Comparison of ENCODE assay signal across 8 cellular contexts in the genomic region with DNA sequence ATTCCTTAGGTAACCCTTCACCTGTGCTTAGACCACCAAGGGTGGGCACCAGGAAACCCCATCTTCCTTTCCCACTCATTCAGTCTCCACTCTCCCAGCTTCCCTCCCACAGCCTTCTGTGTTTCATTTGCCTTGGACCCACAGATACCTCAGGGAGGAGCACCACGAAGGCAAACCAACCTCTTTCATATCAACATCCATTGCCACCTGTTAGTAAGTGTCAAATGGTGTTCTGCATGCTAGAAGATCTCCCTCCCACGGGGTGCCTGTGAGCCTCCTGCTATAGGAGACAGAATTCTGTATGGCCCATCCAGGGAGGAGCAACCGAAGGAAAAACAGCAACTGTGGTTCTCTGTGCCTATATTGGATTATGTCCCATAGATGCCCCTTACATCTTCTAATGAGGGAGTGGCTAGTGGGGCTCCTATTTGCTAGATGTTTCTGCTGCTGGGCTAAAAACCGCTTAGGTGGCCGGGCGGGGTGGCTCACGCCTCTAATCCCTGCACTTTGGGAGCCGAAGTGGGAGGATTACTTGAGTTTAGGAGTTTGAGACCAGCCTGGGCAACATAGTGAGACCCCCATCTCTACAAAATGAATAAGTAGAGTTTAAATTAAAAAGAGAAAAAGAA.
DNase-seq lines count a peak whose midpoint lies in the region; ATAC-seq and TF ChIP-seq lines count a peak whose summit lies in the region.

No MANE protein-coding gene starts in this region.

- H3K4me3 ChIP-seq in adipocyte (ENCODE audit: low read length) (peak overlapping the region; percentile 60), tibial artery (peak overlapping the region; percentile 18 to 28)

- H3K4me3 Mint-ChIP-seq in activated naive CD4-positive, alpha-beta T cell treated with anti-CD3 and anti-CD28 coated beads, Interleukin-2, amount 10 ng/mL, durations not matched to agents 7 days and 5 days = peak overlapping the region; percentile 22
- peak overlapping the region; percentile 37 for H3K4me3 Mint-ChIP-seq in memory B cell

- no peak for ATAC-seq in memory B cell (ENCODE audit: low read depth)

- no peaks in the 10 kb centered on the region for H3K27me3 ChIP-seq in adipocyte (replicated peaks; ENCODE audit: control insufficient read depth, insufficient read depth, low read length)
- H3K27me3 ChIP-seq in tibial artery = no peaks in the 10 kb centered on the region

- H3K4me1 Mint-ChIP-seq in activated naive CD4-positive, alpha-beta T cell treated with anti-CD3 and anti-CD28 coated beads, Interleukin-2, amount 10 ng/mL, durations not matched to agents 7 days and 5 days = peaks cover 10% of the 10 kb centered on the region
- peaks cover 8% of the 10 kb centered on the region for H3K4me1 Mint-ChIP-seq in memory B cell

- H3K9me3 Mint-ChIP-seq in activated naive CD4-positive, alpha-beta T cell treated with anti-CD3 and anti-CD28 coated beads, Interleukin-2, amount 10 ng/mL, durations not matched to agents 7 days and 5 days = peaks cover 13% of the 10 kb centered on the region
- peaks cover 2% of the 10 kb centered on the region for H3K9me3 Mint-ChIP-seq in memory B cell

- H3K36me3 Mint-ChIP-seq in activated naive CD4-positive, alpha-beta T cell treated with anti-CD3 and anti-CD28 coated beads, Interleukin-2, amount 10 ng/mL, durations not matched to agents 7 days and 5 days = no peaks in the 10 kb centered on the region
- H3K36me3 Mint-ChIP-seq in memory B cell = no peaks in the 10 kb centered on the region

- CTCF ChIA-PET in activated naive CD4-positive, alpha-beta T cell treated with anti-CD3 and anti-CD28 coated beads, Interleukin-2, amount 10 ng/mL, durations not matched to agents 7 days and 5 days (lab: Charles Lee) = no interaction called here

- H3K27ac Mint-ChIP-seq in activated naive CD4-positive, alpha-beta T cell treated with anti-CD3 and anti-CD28 coated beads, Interleukin-2, amount 10 ng/mL, durations not matched to agents 7 days and 5 days = peak overlapping the region; percentile 40
- no peak overlapping the region for H3K27ac Mint-ChIP-seq in memory B cell

- H3K27me3 Mint-ChIP-seq in activated naive CD4-positive, alpha-beta T cell treated with anti-CD3 and anti-CD28 coated beads, Interleukin-2, amount 10 ng/mL, durations not matched to agents 7 days and 5 days = peaks cover 5% of the 10 kb centered on the region
- peaks cover 1% of the 10 kb centered on the region for H3K27me3 Mint-ChIP-seq in memory B cell

- peaks cover 10% of the 10 kb centered on the region for H3K4me1 ChIP-seq in adipocyte (ENCODE audit: control insufficient read depth, insufficient read depth, low read length)
- peaks cover 0 to 11% (median 2%) of the 10 kb centered on the region in 4 donors for H3K4me1 ChIP-seq in tibial artery

- H3K9ac ChIP-seq in adipocyte (ENCODE audit: low read length) = peak overlapping the region; percentile 77

- H3K9me3 ChIP-seq in adipocyte (ENCODE audit: control insufficient read depth, low read length) = no peaks in the 10 kb centered on the region
- peaks cover 0 to 8% (median 0%) of the 10 kb centered on the region in 3 donors for H3K9me3 ChIP-seq in tibial artery

- H3K36me3 ChIP-seq in adipocyte (ENCODE audit: control insufficient read depth, insufficient read depth, low read length, severe bottlenecking) = no peaks in the 10 kb centered on the region
- no peaks in the 10 kb centered on the region for H3K36me3 ChIP-seq in tibial artery

- no peak for DNase-seq in activated naive CD4-positive, alpha-beta T cell treated with anti-CD3 and anti-CD28 coated beads, Interleukin-2, amount 10 ng/mL, durations not matched to agents 7 days and 5 days
- no peak for DNase-seq in activated naive CD4-positive, alpha-beta T cell (lab: John Stamatoyannopoulos, UW)
- DNase-seq in adipocyte (ENCODE audit: low read depth) (no peak), memory B cell (ENCODE audit: low spot score in 2 of 2) (no peak), tibial artery (no peak), UCSD-AML1 (lab: John Stamatoyannopoulos, UW; ENCODE audit: unreplicated experiment) (no peak), COLO668 (lab: John Stamatoyannopoulos, UW; ENCODE audit: unreplicated experiment) (no peak), NCI-H187 (lab: John Stamatoyannopoulos, UW) (no peak)

- no peak for TF ChIP-seq CTCF in tibial artery (IDR thresholded peaks at IDR 0.05)

- intact Hi-C loops in tibial artery (cut with DNase I; ENCODE audit: low total_unique reads) = loop anchor here (2.0 to 5.0 kb wide), 2 partner anchors 56 to 132 kb away; a partner anchor contains a TSS

- H3K27ac ChIP-seq in tibial artery = no peak overlapping the region
